Comparison of ENCODE assay signal across 9 cellular contexts in genomic region chrX:123424546-123424945, GRCh38.
DNase-seq lines count a peak whose midpoint lies in the region; ATAC-seq, FAIRE-seq and TF ChIP-seq lines count a peak whose summit lies in the region.
"Had no signal": no experiment of that assay in that cellular context is flagged by ENCODE, and none has a peak within 500 bp of the region (broad histone marks: within the 10 kb centered on the region; RNA-seq: fewer than 3 reads in every experiment).

No MANE protein-coding gene starts in this region.

- H3K27ac ChIP-seq in RWPE1 = no peak overlapping the region
- H3K27ac ChIP-seq: SJSA1 had no signal

- CTCF ChIA-PET in RWPE1 (lab: Yijun Ruan, JAX) = no interaction called here

- intact Hi-C loops in cardiac septum (cut with DNase I) (loop anchor here (10.0 kb wide), 1 partner anchor 240 kb away; the partner anchor contains the start of gene GRIA3), posterior vena cava (cut with DNase I) (no loop called here)

- DNase-seq in NCI-H748 (lab: John Stamatoyannopoulos, UW; ENCODE audit: unreplicated experiment) (peak; percentile 3), NCI-H748 treated with DMSO at 0.1 percent for 48 hours (lab: John Stamatoyannopoulos, UW) (no peak), amniotic stem cell (lab: John Stamatoyannopoulos, UW) (peak; percentile 1), urothelium cell line (ENCODE audit: low spot score) (peak; percentile 4), cardiac septum (ENCODE audit: low spot score) (no peak), posterior vena cava (ENCODE audit: low spot score) (no peak), RWPE1 (ENCODE audit: low spot score) (no peak)

- no peak for FAIRE-seq in urothelium cell line (lab: Jason Lieb, UNC)

- POLR2A ChIA-PET in RWPE1 (lab: Yijun Ruan, JAX; ENCODE audit: low non-redundant PET) = no interaction called here

- peak; percentile 91 for ATAC-seq in HG02981 (IDR thresholded peaks at IDR 0.05; ENCODE audit: unreplicated experiment)

- TF ChIP-seq CTCF in RWPE1 (conservative IDR thresholded peaks at IDR 0.05; ENCODE audit: low read depth) = no peak

Comparison
In these comparisons a context has a peak if more than half of its experiments do, and no peak if none do; other contexts are left out.
1. DNase-seq: peak in NCI-H748 (single experiment), amniotic stem cell (single experiment) and urothelium cell line (single experiment); none in NCI-H748 treated with DMSO at 0.1 percent for 48 hours (single experiment), cardiac septum (single experiment), posterior vena cava (single experiment) and RWPE1 (single experiment).